15 cellular contexts compared by ENCODE assay signal in genomic region chr18:53850918-53851317, GRCh38.
"Had no signal": no experiment of that assay in that cellular context is flagged by ENCODE, and none has a peak within 500 bp of the region (broad histone marks: within the 10 kb centered on the region; RNA-seq: fewer than 3 reads in every experiment).

No MANE protein-coding gene starts in this region.

- H3K9me3 Mint-ChIP-seq: activated naive CD4-positive, alpha-beta T cell treated with anti-CD3 and anti-CD28 coated beads, Interleukin-2, amount 10 ng/mL, durations not matched to agents 7 days and 5 days had no signal

- ATAC-seq: gastroesophageal sphincter; left ventricle myocardium superior; naive thymus-derived CD8-positive, alpha-beta T cell; stimulated activated naive B cell treated with anti-CD40 and anti-IgM and Interleukin-4, amounts not matched to agents 10 μg/mL and 1 μg/mL and 100 μg/mL, for 72 hours had no signal

- H3K4me3 ChIP-seq: gastroesophageal sphincter, tibial artery, vagina had no signal

- H3K4me3 Mint-ChIP-seq: activated naive CD4-positive, alpha-beta T cell treated with anti-CD3 and anti-CD28 coated beads, Interleukin-2, amount 10 ng/mL, durations not matched to agents 7 days and 5 days; activated T-cell treated with anti-CD3 and anti-CD28 coated beads, Interleukin-2, amount 50 U/mL, for 24 hours; memory B cell; naive thymus-derived CD8-positive, alpha-beta T cell; stimulated activated naive B cell treated with anti-CD40 and anti-IgM and Interleukin-4, amounts not matched to agents 10 μg/mL and 1 μg/mL and 100 μg/mL, for 72 hours had no signal

- DNase-seq: activated CD4-positive, alpha-beta T cell treated with anti-CD3 and anti-CD28 coated beads, Interleukin-2, amount 50 U/mL, for 48 hours; activated CD4-positive, CD25-positive, alpha-beta regulatory T cell treated with anti-CD3 and anti-CD28 coated beads, Interleukin-2, amount 50 U/mL, for 72 hours; activated naive CD4-positive, alpha-beta T cell treated with anti-CD3 and anti-CD28 coated beads, Interleukin-2, amount 10 ng/mL, durations not matched to agents 7 days and 5 days; activated T-cell treated with anti-CD3 and anti-CD28 coated beads, Interleukin-2, amount 50 U/mL, for 24 hours; dermis blood vessel endothelial cell; left ventricle myocardium superior; naive thymus-derived CD8-positive, alpha-beta T cell; posterior cingulate gyrus; stimulated activated CD4-positive, alpha-beta T cell treated with anti-CD3 and anti-CD28 coated beads, Interleukin-4, amount 100 ng/mL, for 1 hour; stimulated activated naive B cell treated with anti-CD40 and anti-IgM and Interleukin-4, amounts not matched to agents 10 μg/mL and 1 μg/mL and 100 μg/mL, for 72 hours; T1000; tibial artery had no signal

- H3K27ac Mint-ChIP-seq: activated naive CD4-positive, alpha-beta T cell treated with anti-CD3 and anti-CD28 coated beads, Interleukin-2, amount 10 ng/mL, durations not matched to agents 7 days and 5 days; activated T-cell treated with anti-CD3 and anti-CD28 coated beads, Interleukin-2, amount 50 U/mL, for 24 hours; memory B cell; stimulated activated naive B cell treated with anti-CD40 and anti-IgM and Interleukin-4, amounts not matched to agents 10 μg/mL and 1 μg/mL and 100 μg/mL, for 72 hours had no signal

- H3K4me1 Mint-ChIP-seq: activated naive CD4-positive, alpha-beta T cell treated with anti-CD3 and anti-CD28 coated beads, Interleukin-2, amount 10 ng/mL, durations not matched to agents 7 days and 5 days; memory B cell; naive thymus-derived CD8-positive, alpha-beta T cell; stimulated activated naive B cell treated with anti-CD40 and anti-IgM and Interleukin-4, amounts not matched to agents 10 μg/mL and 1 μg/mL and 100 μg/mL, for 72 hours had no signal

- H3K27me3 Mint-ChIP-seq: activated naive CD4-positive, alpha-beta T cell treated with anti-CD3 and anti-CD28 coated beads, Interleukin-2, amount 10 ng/mL, durations not matched to agents 7 days and 5 days; activated T-cell treated with anti-CD3 and anti-CD28 coated beads, Interleukin-2, amount 50 U/mL, for 24 hours; stimulated activated naive B cell treated with anti-CD40 and anti-IgM and Interleukin-4, amounts not matched to agents 10 μg/mL and 1 μg/mL and 100 μg/mL, for 72 hours had no signal

- H3K27me3 ChIP-seq: gastroesophageal sphincter, tibial artery, vagina had no signal

- H3K4me1 ChIP-seq: gastroesophageal sphincter, tibial artery, vagina had no signal

- H3K27ac ChIP-seq: gastroesophageal sphincter, tibial artery, vagina had no signal

- H3K9me3 ChIP-seq: gastroesophageal sphincter, vagina had no signal

- H3K36me3 Mint-ChIP-seq: activated naive CD4-positive, alpha-beta T cell treated with anti-CD3 and anti-CD28 coated beads, Interleukin-2, amount 10 ng/mL, durations not matched to agents 7 days and 5 days; memory B cell; stimulated activated naive B cell treated with anti-CD40 and anti-IgM and Interleukin-4, amounts not matched to agents 10 μg/mL and 1 μg/mL and 100 μg/mL, for 72 hours had no signal

- H3K36me3 ChIP-seq: gastroesophageal sphincter, tibial artery, vagina had no signal
